8 cellular contexts compared by ENCODE assay signal in genomic region chr2:26745609-26746327, GRCh38. TPM values are rescaled to one million over a fixed set of nuclear protein-coding genes. Genes with fewer than 3 reads are reported as not detected.
A peak's percentile ranks its signal among the peaks of the same experiment; 100 is the strongest.
DNase-seq lines count a peak whose midpoint lies in the region; ATAC-seq, FAIRE-seq and TF ChIP-seq lines count a peak whose summit lies in the region.

No MANE protein-coding gene starts in this region.

- no peaks in the 10 kb centered on the region for H3K4me1 ChIP-seq in neutrophil (ENCODE audit: control insufficient read depth in 1 of 2, insufficient read depth in 1 of 2, low read depth in 1 of 2, low read length in 1 of 2)

- no peak for FAIRE-seq in RCC 7860 (lab: Jason Lieb, UNC)

- H3K36me3 ChIP-seq in GM06990 (ENCODE audit: control insufficient read depth, insufficient read depth, low read length) (no peaks in the 10 kb centered on the region), neutrophil (no peaks in the 10 kb centered on the region)

- no peak for DNase-seq in GM06990 (ENCODE audit: extremely low read depth, insufficient read length)
- peak; percentile 47 for DNase-seq in RCC 7860 (ENCODE audit: low spot score)
- peak; percentile 61 for DNase-seq in activated T-helper 1 cell treated with anti-CD3 and anti-CD28 coated beads, Interleukin-12 subunit alpha, Interleukin-12 subunit beta, Interleukin-2, Interleukin-4 antibody, amounts not matched to agents 30 ng/mL and 10 ng/mL and 1 ng/mL, durations not matched to agents 14 hours and 24 hours and 36 hours (ENCODE audit: low spot score)
- DNase-seq in fibroblast of the conjunctiva (ENCODE audit: low read depth), result peak; percentile 72
- peak in 46 of 49 donors; percentile 9 to 94 (median 66) for DNase-seq in substantia nigra (lab: John Stamatoyannopoulos, UW)

- intact Hi-C loops in activated T-helper 1 cell treated with anti-CD3 and anti-CD28 coated beads, Interleukin-12 subunit alpha, Interleukin-12 subunit beta, Interleukin-2, Interleukin-4 antibody, amounts not matched to agents 30 ng/mL and 10 ng/mL and 1 ng/mL, durations not matched to agents 14 hours and 24 hours and 36 hours (cut with micrococcal nuclease), result loop anchor here (1.0 kb wide), 2 partner anchors 140 to 242 kb away; no protein-coding TSS in a partner anchor

- H3K27ac Mint-ChIP-seq in activated T-helper 1 cell treated with anti-CD3 and anti-CD28 coated beads, Interleukin-12 subunit alpha, Interleukin-12 subunit beta, Interleukin-2, Interleukin-4 antibody, amounts not matched to agents 30 ng/mL and 10 ng/mL and 1 ng/mL, durations not matched to agents 14 hours and 24 hours and 36 hours, result no peak overlapping the region

- H3K36me3 Mint-ChIP-seq in activated T-helper 1 cell treated with anti-CD3 and anti-CD28 coated beads, Interleukin-12 subunit alpha, Interleukin-12 subunit beta, Interleukin-2, Interleukin-4 antibody, amounts not matched to agents 30 ng/mL and 10 ng/mL and 1 ng/mL, durations not matched to agents 14 hours and 24 hours and 36 hours (ENCODE audit: low read depth), result no peaks in the 10 kb centered on the region

- ATAC-seq in HG02610 (IDR thresholded peaks at IDR 0.05; ENCODE audit: unreplicated experiment), result no peak

- no peaks in the 10 kb centered on the region for H3K4me1 Mint-ChIP-seq in activated T-helper 1 cell treated with anti-CD3 and anti-CD28 coated beads, Interleukin-12 subunit alpha, Interleukin-12 subunit beta, Interleukin-2, Interleukin-4 antibody, amounts not matched to agents 30 ng/mL and 10 ng/mL and 1 ng/mL, durations not matched to agents 14 hours and 24 hours and 36 hours (ENCODE audit: low read depth)

- H3K4me3 Mint-ChIP-seq in activated T-helper 1 cell treated with anti-CD3 and anti-CD28 coated beads, Interleukin-12 subunit alpha, Interleukin-12 subunit beta, Interleukin-2, Interleukin-4 antibody, amounts not matched to agents 30 ng/mL and 10 ng/mL and 1 ng/mL, durations not matched to agents 14 hours and 24 hours and 36 hours, result no peak overlapping the region

- H3K4me3 ChIP-seq in GM06990 (replicated peaks; ENCODE audit: low read depth, low read length) (no peak overlapping the region), neutrophil (ENCODE audit: low read depth in 1 of 2, low read length in 1 of 2) (no peak overlapping the region)

- no peaks in the 10 kb centered on the region for H3K27me3 ChIP-seq in GM06990 (replicated peaks; ENCODE audit: control insufficient read depth, insufficient read depth, low read length)
- peaks cover 11% of the 10 kb centered on the region for H3K27me3 ChIP-seq in neutrophil

- peaks cover 11% of the 10 kb centered on the region for H3K27me3 Mint-ChIP-seq in activated T-helper 1 cell treated with anti-CD3 and anti-CD28 coated beads, Interleukin-12 subunit alpha, Interleukin-12 subunit beta, Interleukin-2, Interleukin-4 antibody, amounts not matched to agents 30 ng/mL and 10 ng/mL and 1 ng/mL, durations not matched to agents 14 hours and 24 hours and 36 hours (ENCODE audit: insufficient read depth)

- no peaks in the 10 kb centered on the region for H3K9me3 Mint-ChIP-seq in activated T-helper 1 cell treated with anti-CD3 and anti-CD28 coated beads, Interleukin-12 subunit alpha, Interleukin-12 subunit beta, Interleukin-2, Interleukin-4 antibody, amounts not matched to agents 30 ng/mL and 10 ng/mL and 1 ng/mL, durations not matched to agents 14 hours and 24 hours and 36 hours

- peak; percentile 88 for TF ChIP-seq CTCF in GM06990 (IDR thresholded peaks at IDR 0.05; ENCODE audit: insufficient read depth, low read length, poor library complexity, severe bottlenecking)
- peak; percentile 75 for TF ChIP-seq CTCF in LNCAP (IDR thresholded peaks at IDR 0.05)
- peak; percentile 63 for TF ChIP-seq CTCF in neutrophil (IDR thresholded peaks at IDR 0.05)

- H3K9me3 ChIP-seq in neutrophil, result no peaks in the 10 kb centered on the region

- H3K27ac ChIP-seq in neutrophil, result no peak overlapping the region
- no peak overlapping the region for H3K27ac ChIP-seq in substantia nigra (ENCODE audit: low read depth, low read length, poor library complexity, severe bottlenecking)

RNA-seq across cellular contexts. Expression of gene SLC35F6, which starts 18.3 kb away (rescaled TPM):
- 14.3 and 14.5 TPM in 2 replicates for total RNA-seq in activated T-helper 1 cell treated with anti-CD3 and anti-CD28 coated beads, Interleukin-12 subunit alpha, Interleukin-12 subunit beta, Interleukin-2, Interleukin-4 antibody, amounts not matched to agents 30 ng/mL and 10 ng/mL and 1 ng/mL, durations not matched to agents 14 hours and 24 hours and 36 hours

RNA-seq across cellular contexts. Expression of gene CENPA, which starts 40.1 kb away (rescaled TPM):
- total RNA-seq in activated T-helper 1 cell treated with anti-CD3 and anti-CD28 coated beads, Interleukin-12 subunit alpha, Interleukin-12 subunit beta, Interleukin-2, Interleukin-4 antibody, amounts not matched to agents 30 ng/mL and 10 ng/mL and 1 ng/mL, durations not matched to agents 14 hours and 24 hours and 36 hours, result 16.6 and 19.7 TPM in 2 replicates

RNA-seq across cellular contexts. Expression of gene KCNK3, which starts 53.2 kb away (rescaled TPM):
- total RNA-seq in activated T-helper 1 cell treated with anti-CD3 and anti-CD28 coated beads, Interleukin-12 subunit alpha, Interleukin-12 subunit beta, Interleukin-2, Interleukin-4 antibody, amounts not matched to agents 30 ng/mL and 10 ng/mL and 1 ng/mL, durations not matched to agents 14 hours and 24 hours and 36 hours, result not detected in 2 replicates
